10 cellular contexts compared by ENCODE assay signal in the genomic region with DNA sequence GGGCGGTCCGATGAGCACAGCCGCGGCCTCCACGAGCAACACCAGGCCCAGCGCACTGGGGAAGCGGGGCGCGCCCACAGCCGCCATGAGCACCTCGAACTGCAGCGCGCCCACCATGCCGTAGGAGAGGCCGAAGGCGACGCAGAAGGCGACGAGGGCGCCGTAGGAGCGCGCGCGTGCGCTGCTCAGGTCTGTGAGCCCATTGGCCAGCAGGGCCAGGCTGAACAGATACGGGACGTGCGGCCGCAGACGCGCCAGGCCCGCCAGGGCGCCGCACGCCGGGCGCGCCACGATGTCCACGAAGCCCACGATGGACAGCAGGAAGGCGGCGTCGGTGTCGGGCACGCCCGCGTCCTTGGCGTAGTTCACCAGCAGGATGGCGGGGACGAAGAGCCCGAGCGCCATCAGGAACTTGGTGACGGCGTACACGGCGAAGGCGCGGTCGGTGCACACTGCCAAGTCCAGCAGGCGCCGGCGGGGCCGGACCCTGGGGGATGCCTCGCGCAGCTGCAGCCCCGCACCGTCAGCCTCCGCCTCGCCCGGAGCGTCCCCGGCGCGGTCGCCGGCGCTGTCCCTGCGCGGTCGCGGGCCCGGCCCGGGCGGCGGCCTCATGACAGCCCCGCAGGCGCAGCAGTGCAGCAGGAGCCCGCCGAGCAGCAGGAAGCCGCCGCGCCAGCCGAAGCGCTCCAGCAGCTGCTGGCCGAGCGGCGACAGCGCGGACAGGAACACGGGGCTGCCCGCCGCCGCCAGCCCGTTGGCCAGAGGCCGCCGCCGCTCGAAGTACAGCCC. TPM values are rescaled to one million over a fixed set of nuclear protein-coding genes. Genes with fewer than 3 reads are reported as not detected.
DNase-seq lines count a peak whose midpoint lies in the region; ATAC-seq and TF ChIP-seq lines count a peak whose summit lies in the region.
"Had no signal": no experiment of that assay in that cellular context is flagged by ENCODE, and none has a peak within 500 bp of the region (broad histone marks: within the 10 kb centered on the region; RNA-seq: fewer than 3 reads in every experiment).

No MANE protein-coding gene starts in this region.

- no peaks in the 10 kb centered on the region for H3K4me1 Mint-ChIP-seq in activated naive CD8-positive, alpha-beta T cell treated with anti-CD3 and anti-CD28 coated beads, Interleukin-2, amount 50 U/mL, for 24 hours
- H3K4me1 Mint-ChIP-seq in mesothelial cell of epicardium: peaks cover 3% of the 10 kb centered on the region

- TF ChIP-seq CTCF in mesothelial cell of epicardium (IDR thresholded peaks at IDR 0.05; ENCODE audit: unreplicated experiment): no peak

- no peaks in the 10 kb centered on the region for H3K9me3 Mint-ChIP-seq in activated naive CD8-positive, alpha-beta T cell treated with anti-CD3 and anti-CD28 coated beads, Interleukin-2, amount 50 U/mL, for 24 hours
- no peaks in the 10 kb centered on the region for H3K9me3 Mint-ChIP-seq in mesothelial cell of epicardium

- ATAC-seq in activated naive CD8-positive, alpha-beta T cell treated with anti-CD3 and anti-CD28 coated beads, Interleukin-2, amount 50 U/mL, for 24 hours: peak; percentile 21
- ATAC-seq in right cardiac atrium: peak; percentile 70 to 71

- no peaks in the 10 kb centered on the region for H3K9me3 ChIP-seq in right cardiac atrium (ENCODE audit: control insufficient read depth, low read length)

- H3K4me3 Mint-ChIP-seq in activated naive CD8-positive, alpha-beta T cell treated with anti-CD3 and anti-CD28 coated beads, Interleukin-2, amount 50 U/mL, for 24 hours: no peak overlapping the region
- no peak overlapping the region for H3K4me3 Mint-ChIP-seq in mesothelial cell of epicardium

- 4% methylated on average over 110 of the region's 110 CpGs for WGBS in right cardiac atrium

- H3K27ac Mint-ChIP-seq in activated naive CD8-positive, alpha-beta T cell treated with anti-CD3 and anti-CD28 coated beads, Interleukin-2, amount 50 U/mL, for 24 hours: no peak overlapping the region
- no peak overlapping the region for H3K27ac Mint-ChIP-seq in mesothelial cell of epicardium

- no peaks in the 10 kb centered on the region for H3K36me3 Mint-ChIP-seq in activated naive CD8-positive, alpha-beta T cell treated with anti-CD3 and anti-CD28 coated beads, Interleukin-2, amount 50 U/mL, for 24 hours (ENCODE audit: low read depth)
- H3K36me3 Mint-ChIP-seq in mesothelial cell of epicardium: no peaks in the 10 kb centered on the region

- no peak overlapping the region for H3K27ac ChIP-seq in right cardiac atrium (ENCODE audit: low read length)

- no peaks in the 10 kb centered on the region for H3K36me3 ChIP-seq in H7 (replicated peaks; ENCODE audit: control insufficient read depth, insufficient read depth, low read length)

- H3K4me3 ChIP-seq in H7 (ENCODE audit: insufficient read depth, low read depth, low read length) (peak overlapping the region; percentile 26; the same call in 1 of the 2 replicates), right cardiac atrium (ENCODE audit: low read length) (peak overlapping the region; percentile 13), skeletal muscle cell (ENCODE audit: low read depth, low read length) (peak overlapping the region; percentile 42)

- H3K4me1 ChIP-seq in right cardiac atrium (ENCODE audit: control insufficient read depth, insufficient read depth, low read length): peaks cover 2% of the 10 kb centered on the region

- peak; percentile 53 for DNase-seq in H7
- DNase-seq in activated naive CD8-positive, alpha-beta T cell treated with anti-CD3 and anti-CD28 coated beads, Interleukin-2, amount 50 U/mL, for 24 hours: no peak
- peak; percentile 64 to 87 (median 85) for DNase-seq in right cardiac atrium
- DNase-seq in skeletal muscle cell (ENCODE audit: low read depth): no peak
- no peak for DNase-seq in MV-4-11 (lab: John Stamatoyannopoulos, UW)
- no peak for DNase-seq in activated gamma-delta T cell treated with Interleukin-2 at 50 U/mL for 16 hours
- DNase-seq in hippocampal formation (lab: John Stamatoyannopoulos, UW): no peak
- DNase-seq in mesothelial cell of epicardium (ENCODE audit: low spot score in 2 of 2, unreplicated experiment in 2 of 2): no peak

- H3K27me3 Mint-ChIP-seq in activated naive CD8-positive, alpha-beta T cell treated with anti-CD3 and anti-CD28 coated beads, Interleukin-2, amount 50 U/mL, for 24 hours: peaks cover 31% of the 10 kb centered on the region
- H3K27me3 Mint-ChIP-seq in mesothelial cell of epicardium (ENCODE audit: low read depth): peaks cover 8% of the 10 kb centered on the region

- peaks cover 5% of the 10 kb centered on the region; the same call in 1 of the 2 replicates for H3K27me3 ChIP-seq in H7 (ENCODE audit: control insufficient read depth, insufficient read depth, low read length)
- H3K27me3 ChIP-seq in right cardiac atrium (ENCODE audit: control insufficient read depth, insufficient read depth): no peaks in the 10 kb centered on the region

- intact Hi-C loops in right cardiac atrium (cut with DNase I): no loop called here

RNA-seq across cellular contexts. Expression of gene SLC16A8, which starts 2.9 kb away (rescaled TPM):
- total RNA-seq in H7 (2014; rRNA removed; shearing (Covaris generic)): not detected in 2 replicates
- total RNA-seq in right cardiac atrium: under 1 TPM in 3 of 4 donors, not detected in 1; 0.41 to 0.68 (median 0.57) TPM
- polyA plus RNA-seq in right cardiac atrium: 0.63 TPM
- total RNA-seq in mesothelial cell of epicardium: 0.14 to 0.60 TPM (median 0.18 TPM) in 3 replicates
- total RNA-seq: mononuclear cell; T-helper 2 cell treated with Interferon-gamma antibody and Interleukin-4, amounts not matched to agents 100 ng/mL and 5 ng/mL, for 36 hours had no signal

RNA-seq across cellular contexts. Expression of gene PICK1, which starts 23.8 kb away (rescaled TPM):
- total RNA-seq in H7 (2014; rRNA removed; shearing (Covaris generic)): 19.4 and 20.3 TPM in 2 replicates
- total RNA-seq in right cardiac atrium: 10 to 100 TPM; 23.8 to 26.5 (median 25.0) TPM
- 31.3 TPM for polyA plus RNA-seq in right cardiac atrium
- 69.3 to 75.6 TPM (median 74.3 TPM) in 3 replicates for total RNA-seq in mesothelial cell of epicardium

RNA-seq across cellular contexts. Expression of gene BAIAP2L2, which starts 29.4 kb away (rescaled TPM):
- total RNA-seq in H7 (2014; rRNA removed; shearing (Covaris generic)): 1.0 and 2.7 TPM in 2 replicates
- under 1 TPM in 2 of 4 donors, not detected in 2; 0.17 to 0.53 TPM for total RNA-seq in right cardiac atrium
- 0.20 TPM for polyA plus RNA-seq in right cardiac atrium
- total RNA-seq in mesothelial cell of epicardium: 1.6 to 1.9 TPM (median 1.7 TPM) in 3 replicates

Comparison
In these comparisons a context has a peak if more than half of its experiments do, and no peak if none do; other contexts are left out.
1. DNase-seq: peak in H7 (single experiment) and right cardiac atrium (3 of 3); none in activated naive CD8-positive, alpha-beta T cell treated with anti-CD3 and anti-CD28 coated beads, Interleukin-2, amount 50 U/mL, for 24 hours (single experiment), skeletal muscle cell (single experiment), MV-4-11 (single experiment), activated gamma-delta T cell treated with Interleukin-2 at 50 U/mL for 16 hours (single experiment), hippocampal formation (0 of 2) and mesothelial cell of epicardium (0 of 2).
2. Peak in every context shown above with its lines, with median percentiles within 50 percentile points of each other: H3K4me3 ChIP-seq.